ENCODE assay signal across 8 cellular contexts in the genomic region with DNA sequence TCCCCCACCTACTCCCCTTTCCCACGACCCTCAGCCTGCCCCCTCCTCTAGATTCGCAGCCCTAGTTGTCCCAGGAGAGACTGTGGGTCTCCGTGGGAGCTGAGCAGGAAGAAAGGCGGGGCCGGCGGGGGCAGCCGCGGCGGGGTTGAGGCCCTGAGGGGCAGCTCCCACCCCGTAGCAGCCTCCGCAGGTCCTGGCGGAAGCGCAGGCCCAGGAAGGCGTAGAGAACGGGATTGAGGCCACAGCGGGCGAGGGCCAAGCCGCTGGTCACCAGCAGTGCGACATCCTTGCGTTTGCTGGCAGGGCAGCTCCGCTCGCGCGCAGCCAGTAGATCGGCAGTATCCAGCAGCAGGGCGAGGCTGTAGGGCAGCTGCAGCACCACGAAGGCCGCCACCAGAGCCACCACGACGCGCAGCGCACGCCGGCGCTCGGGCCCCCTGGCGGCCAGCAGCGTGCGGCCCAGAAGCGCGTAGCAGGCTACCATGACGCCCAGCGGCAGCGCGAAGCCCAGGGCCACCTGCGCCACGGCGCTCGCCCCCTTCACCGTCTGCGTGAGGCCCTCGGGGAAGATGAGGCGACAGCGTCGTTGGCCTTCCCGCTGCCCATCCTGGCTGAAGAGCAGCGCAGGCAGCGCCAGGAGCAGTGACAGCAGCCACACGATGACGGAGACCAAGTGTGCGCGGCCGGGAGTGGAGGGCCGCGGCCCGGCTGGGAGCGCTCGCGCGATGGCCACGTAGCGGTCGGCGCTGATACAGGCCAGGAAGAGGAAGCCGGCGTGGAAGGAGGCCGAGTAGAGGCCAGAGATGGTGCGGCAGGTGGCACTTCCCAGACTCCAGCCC. TPM values are rescaled to one million over a fixed set of nuclear protein-coding genes. Genes with fewer than 3 reads are reported as not detected.
DNase-seq lines count a peak whose midpoint lies in the region; ATAC-seq and TF ChIP-seq lines count a peak whose summit lies in the region.

No MANE protein-coding gene starts in this region.

- TF ChIP-seq CTCF in OCI-LY3 (IDR thresholded peaks at IDR 0.05; ENCODE audit: low read depth, low read length), result peak; percentile 71
- peak; percentile 59 for TF ChIP-seq CTCF in fibroblast of the aortic adventitia (IDR thresholded peaks at IDR 0.05; ENCODE audit: insufficient read depth, low read length)

- peaks cover 37% of the 10 kb centered on the region for H3K79me2 ChIP-seq in OCI-LY3 (ENCODE audit: low read length)

- H3K27ac ChIP-seq in OCI-LY3 (ENCODE audit: low read length), result peak overlapping the region; percentile 84
- H3K27ac ChIP-seq in temporal lobe (ENCODE audit: low read depth, low read length), result peak overlapping the region; percentile 76

- peaks cover 12% of the 10 kb centered on the region for H3K27me3 ChIP-seq in OCI-LY3 (ENCODE audit: low read depth, low read length)

- H3K27me3 Mint-ChIP-seq in natural killer cell treated with Interleukin-12 subunit alpha and Interleukin-12 subunit beta and Interleukin-15 and Interleukin-18, amount 100 ng/mL, for 72 hours, result peaks cover 38 to 39% of the 10 kb centered on the region in 2 donors

- peaks cover 1% of the 10 kb centered on the region; the same call in 1 of the 2 replicates for H4K20me1 ChIP-seq in OCI-LY3 (ENCODE audit: insufficient read depth, low read length)

- H3K36me3 Mint-ChIP-seq in natural killer cell treated with Interleukin-12 subunit alpha and Interleukin-12 subunit beta and Interleukin-15 and Interleukin-18, amount 100 ng/mL, for 72 hours, result no peaks in the 10 kb centered on the region

- peaks cover 40 to 44% of the 10 kb centered on the region in 2 donors for H3K4me1 Mint-ChIP-seq in natural killer cell treated with Interleukin-12 subunit alpha and Interleukin-12 subunit beta and Interleukin-15 and Interleukin-18, amount 100 ng/mL, for 72 hours (ENCODE audit: low read depth in 2 of 2)

- no peaks in the 10 kb centered on the region for H3K9me3 ChIP-seq in OCI-LY3 (ENCODE audit: insufficient read depth, low read length)

- peak; percentile 68 to 72 for ATAC-seq in natural killer cell treated with Interleukin-12 subunit alpha and Interleukin-12 subunit beta and Interleukin-15 and Interleukin-18, amount 100 ng/mL, for 72 hours

- peak overlapping the region; percentile 75 for H3K9ac ChIP-seq in OCI-LY3 (ENCODE audit: low read length)

- DNase-seq in DMS53 (lab: John Stamatoyannopoulos, UW), result peak; percentile 97
- DNase-seq in HPDE6-E6E7 (ENCODE audit: extremely low spot score), result peak; percentile 80
- DNase-seq in activated effector memory CD4-positive, alpha-beta T cell treated with anti-CD3 and anti-CD28 coated beads, Interleukin-2, amount 50 U/mL, for 16 hours, result peak; percentile 91
- peak; percentile 70 for DNase-seq in fibroblast of the aortic adventitia (ENCODE audit: low read depth)
- peak; percentile 85 for DNase-seq in natural killer cell treated with Interleukin-12 subunit alpha and Interleukin-12 subunit beta and Interleukin-15 and Interleukin-18, amount 100 ng/mL, for 72 hours (ENCODE audit: low spot score)
- no peak for DNase-seq in ACHN

- H3K27ac Mint-ChIP-seq in natural killer cell treated with Interleukin-12 subunit alpha and Interleukin-12 subunit beta and Interleukin-15 and Interleukin-18, amount 100 ng/mL, for 72 hours, result peak overlapping the region in 1 of 2 donors; percentile 31

- H3K4me3 ChIP-seq in OCI-LY3 (ENCODE audit: low read length), result peak overlapping the region; percentile 82
- H3K4me3 ChIP-seq in fibroblast of the aortic adventitia (ENCODE audit: low read depth, low read length), result peak overlapping the region; percentile 55

- peak overlapping the region; percentile 43; the same call in 1 of the 2 replicates for H2AFZ ChIP-seq in OCI-LY3 (ENCODE audit: low read depth, low read length)

- H3K9me3 Mint-ChIP-seq in natural killer cell treated with Interleukin-12 subunit alpha and Interleukin-12 subunit beta and Interleukin-15 and Interleukin-18, amount 100 ng/mL, for 72 hours, result no peaks in the 10 kb centered on the region

- peaks cover 55% of the 10 kb centered on the region for H3K4me1 ChIP-seq in OCI-LY3 (ENCODE audit: low read length)

- peaks cover 2% of the 10 kb centered on the region for H3K36me3 ChIP-seq in OCI-LY3 (replicated peaks; ENCODE audit: low read depth, low read length)

- H3K4me3 Mint-ChIP-seq in natural killer cell treated with Interleukin-12 subunit alpha and Interleukin-12 subunit beta and Interleukin-15 and Interleukin-18, amount 100 ng/mL, for 72 hours, result peak overlapping the region; percentile 71

- in situ Hi-C loops in ACHN (cut with HindIII; ENCODE audit: low pct_ligation_motif_present, low pct_unique_long_range_greater_than_20kb, low sequenced_read_pairs), result no loop called here

- H3K4me2 ChIP-seq in OCI-LY3 (ENCODE audit: low read length), result peak overlapping the region; percentile 97

RNA-seq across cellular contexts. Expression of gene CCR10, which starts 1.9 kb away (rescaled TPM):
- total RNA-seq in fibroblast of the aortic adventitia (ENCODE audit: low replicate concordance), result 4.3 and 4.9 TPM in 2 replicates
- not detected for total RNA-seq in natural killer cell treated with Interleukin-12 subunit alpha and Interleukin-12 subunit beta and Interleukin-15 and Interleukin-18, amount 100 ng/mL, for 72 hours
- total RNA-seq in temporal lobe, result 0.25 TPM

RNA-seq across cellular contexts. Expression of gene CNTNAP1, which starts 2.6 kb away (rescaled TPM):
- total RNA-seq in fibroblast of the aortic adventitia (ENCODE audit: low replicate concordance) (32.0 and 41.5 TPM in 2 replicates), temporal lobe (6.6 TPM)
- total RNA-seq in natural killer cell treated with Interleukin-12 subunit alpha and Interleukin-12 subunit beta and Interleukin-15 and Interleukin-18, amount 100 ng/mL, for 72 hours, result under 1 TPM; 0.17 to 0.39 TPM

RNA-seq across cellular contexts. Expression of gene PLEKHH3, which starts 2.9 kb away (rescaled TPM):
- total RNA-seq in fibroblast of the aortic adventitia (ENCODE audit: low replicate concordance) (15.5 and 15.6 TPM in 2 replicates), temporal lobe (2.5 TPM)
- total RNA-seq in natural killer cell treated with Interleukin-12 subunit alpha and Interleukin-12 subunit beta and Interleukin-15 and Interleukin-18, amount 100 ng/mL, for 72 hours, result under 1 TPM in 1 of 2 donors, not detected in 1; 0.73 TPM

RNA-seq across cellular contexts. Expression of gene TUBG2, which starts 20.6 kb away (rescaled TPM):
- total RNA-seq in fibroblast of the aortic adventitia (ENCODE audit: low replicate concordance) (4.3 and 12.1 TPM in 2 replicates), temporal lobe (7.9 TPM)
- 1 to 10 TPM; 3.9 to 8.0 TPM for total RNA-seq in natural killer cell treated with Interleukin-12 subunit alpha and Interleukin-12 subunit beta and Interleukin-15 and Interleukin-18, amount 100 ng/mL, for 72 hours
